In the genomic region with DNA sequence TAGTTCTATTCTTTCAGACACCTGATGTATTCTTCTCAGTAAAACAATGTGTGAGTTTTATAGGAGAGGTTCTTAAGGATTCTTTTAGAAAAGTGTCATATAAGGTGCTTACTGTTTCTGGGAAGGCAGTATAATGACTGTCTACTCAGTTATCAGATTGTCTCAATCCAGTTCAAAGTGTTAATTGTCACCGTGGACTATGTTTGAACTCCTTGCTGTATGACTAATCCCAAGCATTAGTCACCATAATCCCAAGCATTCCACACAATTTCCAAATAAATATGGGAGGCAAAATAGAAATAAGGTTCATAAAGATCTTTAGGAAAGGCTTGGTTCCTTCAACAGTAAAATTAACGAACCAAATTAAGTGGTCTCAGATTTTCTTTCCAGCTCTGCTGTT, we compare ENCODE assay signal across 1 cellular context.
TF ChIP-seq lines count a peak whose summit lies in the region.

No MANE protein-coding gene starts in this region.

TF ChIP-seq in HepG2, 621 proteins besides CTCF, POLR2A, EP300 and RAD21 (continued from another document):
- TF ChIP-seq, protein P1, sequence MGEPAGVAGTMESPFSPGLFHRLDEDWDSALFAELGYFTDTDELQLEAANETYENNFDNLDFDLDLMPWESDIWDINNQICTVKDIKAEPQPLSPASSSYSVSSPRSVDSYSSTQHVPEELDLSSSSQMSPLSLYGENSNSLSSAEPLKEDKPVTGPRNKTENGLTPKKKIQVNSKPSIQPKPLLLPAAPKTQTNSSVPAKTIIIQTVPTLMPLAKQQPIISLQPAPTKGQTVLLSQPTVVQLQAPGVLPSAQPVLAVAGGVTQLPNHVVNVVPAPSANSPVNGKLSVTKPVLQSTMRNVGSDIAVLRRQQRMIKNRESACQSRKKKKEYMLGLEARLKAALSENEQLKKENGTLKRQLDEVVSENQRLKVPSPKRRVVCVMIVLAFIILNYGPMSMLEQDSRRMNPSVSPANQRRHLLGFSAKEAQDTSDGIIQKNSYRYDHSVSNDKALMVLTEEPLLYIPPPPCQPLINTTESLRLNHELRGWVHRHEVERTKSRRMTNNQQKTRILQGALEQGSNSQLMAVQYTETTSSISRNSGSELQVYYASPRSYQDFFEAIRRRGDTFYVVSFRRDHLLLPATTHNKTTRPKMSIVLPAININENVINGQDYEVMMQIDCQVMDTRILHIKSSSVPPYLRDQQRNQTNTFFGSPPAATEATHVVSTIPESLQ (CRISPR knock-in tag; conservative IDR thresholded peaks at IDR 0.05), result no peak
- TF ChIP-seq, protein P2, sequence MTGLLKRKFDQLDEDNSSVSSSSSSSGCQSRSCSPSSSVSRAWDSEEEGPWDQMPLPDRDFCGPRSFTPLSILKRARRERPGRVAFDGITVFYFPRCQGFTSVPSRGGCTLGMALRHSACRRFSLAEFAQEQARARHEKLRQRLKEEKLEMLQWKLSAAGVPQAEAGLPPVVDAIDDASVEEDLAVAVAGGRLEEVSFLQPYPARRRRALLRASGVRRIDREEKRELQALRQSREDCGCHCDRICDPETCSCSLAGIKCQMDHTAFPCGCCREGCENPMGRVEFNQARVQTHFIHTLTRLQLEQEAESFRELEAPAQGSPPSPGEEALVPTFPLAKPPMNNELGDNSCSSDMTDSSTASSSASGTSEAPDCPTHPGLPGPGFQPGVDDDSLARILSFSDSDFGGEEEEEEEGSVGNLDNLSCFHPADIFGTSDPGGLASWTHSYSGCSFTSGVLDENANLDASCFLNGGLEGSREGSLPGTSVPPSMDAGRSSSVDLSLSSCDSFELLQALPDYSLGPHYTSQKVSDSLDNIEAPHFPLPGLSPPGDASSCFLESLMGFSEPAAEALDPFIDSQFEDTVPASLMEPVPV (CRISPR knock-in tag; IDR thresholded peaks at IDR 0.05), result no peak
- TF ChIP-seq ZNF337 (CRISPR knock-in tag; IDR thresholded peaks at IDR 0.05; ENCODE audit: borderline replicate concordance, low read depth), result no peak
TF ChIP-seq in HepG2: peak in this region for 0.
